Comparison of ENCODE assay signal across 8 cellular contexts in the genomic region with DNA sequence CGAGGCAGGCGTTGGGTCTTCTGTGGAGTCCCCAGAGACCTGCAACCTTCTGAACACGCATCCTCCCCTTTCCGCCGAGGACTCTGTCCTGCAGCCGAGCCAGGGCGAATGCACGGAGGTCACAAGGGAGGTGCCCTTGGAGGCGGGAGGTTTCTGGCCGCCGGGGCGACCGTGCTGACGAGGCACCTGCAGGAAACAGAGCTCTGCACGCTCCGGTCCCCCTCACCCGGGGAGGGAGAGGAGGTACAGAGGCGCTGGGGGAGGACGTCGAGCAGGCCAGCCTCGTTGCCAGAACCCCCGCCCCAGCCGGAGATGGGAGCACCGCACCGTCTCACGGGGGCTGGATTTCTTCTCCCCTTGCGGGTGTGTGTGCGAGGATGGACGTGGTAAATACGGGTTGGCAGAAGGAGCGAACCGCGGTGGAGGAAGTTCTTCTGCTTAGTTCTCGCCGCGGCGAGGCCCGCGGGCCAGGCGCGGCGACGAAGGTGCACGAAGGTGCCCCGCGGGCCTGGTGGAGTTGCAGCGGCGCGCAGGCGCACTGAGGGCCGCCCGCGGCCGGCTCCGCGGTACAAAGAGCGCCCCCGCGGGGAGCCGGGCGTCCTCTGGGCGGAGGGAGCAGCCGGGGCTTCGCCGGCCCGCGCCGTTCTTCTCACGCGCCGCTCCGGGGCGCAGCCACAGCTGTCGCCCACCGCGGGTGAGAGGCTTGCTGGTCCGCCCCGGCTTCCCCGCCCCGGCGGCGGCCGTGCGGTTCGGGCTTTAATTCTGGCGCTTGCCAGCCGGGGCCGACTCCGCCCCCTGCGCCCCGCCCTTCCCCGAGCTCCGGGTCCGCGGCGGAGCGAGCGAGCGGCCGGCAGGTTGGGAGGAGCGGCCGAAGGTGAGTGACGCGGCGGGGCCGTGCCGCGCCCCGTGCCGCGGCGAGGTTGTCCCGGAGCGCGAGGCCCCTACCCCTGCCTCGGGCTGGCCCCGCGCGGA. TPM values are rescaled to one million over a fixed set of nuclear protein-coding genes. Genes with fewer than 3 reads are reported as not detected.
DNase-seq lines count a peak whose midpoint lies in the region; TF ChIP-seq lines count a peak whose summit lies in the region.

A gene (plus strand): TSS at position 815 of the 972 bp plus-strand sequence.

- peak within 1 kb of the TSS; percentile 97 for H3K4me2 ChIP-seq in MM.1S (ENCODE audit: low read depth, low read length)
- H3K4me2 ChIP-seq in hepatocyte: peak within 1 kb of the TSS; percentile 91

- H4K20me1 ChIP-seq in MM.1S (ENCODE audit: insufficient read depth, low read length): no peaks in the 10 kb centered on the region
- no peaks in the 10 kb centered on the region for H4K20me1 ChIP-seq in hepatocyte (ENCODE audit: insufficient read depth, poor library complexity, severe bottlenecking)

- peak within 1 kb of the TSS; percentile 77 for H3K9ac ChIP-seq in MM.1S (ENCODE audit: low read length)

- H3K4me1 ChIP-seq in HAP-1 (peaks cover 19% of the 10 kb centered on the region), MM.1S (ENCODE audit: low read length) (peaks cover 24% of the 10 kb centered on the region), hepatocyte (ENCODE audit: insufficient read depth) (peaks cover 11% of the 10 kb centered on the region)

- H3K9me3 ChIP-seq in HAP-1: no peaks in the 10 kb centered on the region
- H3K9me3 ChIP-seq in MM.1S (replicated peaks; ENCODE audit: insufficient read depth, low read length): no peaks in the 10 kb centered on the region
- H3K9me3 ChIP-seq in hepatocyte (ENCODE audit: low read depth): no peaks in the 10 kb centered on the region

- TF ChIP-seq CTCF in GM06990 (IDR thresholded peaks at IDR 0.05; ENCODE audit: insufficient read depth, low read length, poor library complexity, severe bottlenecking): no peak
- TF ChIP-seq CTCF in MM.1S (IDR thresholded peaks at IDR 0.05; ENCODE audit: low read length): peak; percentile 34
- TF ChIP-seq CTCF in hepatocyte (IDR thresholded peaks at IDR 0.05; ENCODE audit: poor library complexity): peak; percentile 37

- 5% methylated on average over 59 of the region's 119 CpGs for WGBS in hepatocyte (ENCODE audit: low lambda C conversion rate, missing lambda C conversion rate)

- peak within 1 kb of the TSS; percentile 58 for H3K4me3 ChIP-seq in GM06990 (replicated peaks; ENCODE audit: low read depth, low read length)
- peak within 1 kb of the TSS; percentile 51 for H3K4me3 ChIP-seq in HAP-1
- peak within 1 kb of the TSS; percentile 76 for H3K4me3 ChIP-seq in MM.1S (ENCODE audit: low read length)
- peak within 1 kb of the TSS; percentile 66 for H3K4me3 ChIP-seq in hepatocyte

- H3K79me2 ChIP-seq in MM.1S (ENCODE audit: low read length) (peaks cover 33% of the 10 kb centered on the region), hepatocyte (peaks cover 3% of the 10 kb centered on the region)

- H3K27ac ChIP-seq in MM.1S (ENCODE audit: low read length) (peak within 1 kb of the TSS; percentile 72), hepatocyte (peak within 1 kb of the TSS; percentile 75)

- H2AFZ ChIP-seq in MM.1S (ENCODE audit: low read length): peak within 1 kb of the TSS; percentile 74
- peak within 1 kb of the TSS; percentile 92 for H2AFZ ChIP-seq in hepatocyte

- H3F3A ChIP-seq in MM.1S (ENCODE audit: insufficient read depth, low read length): peaks cover 10% of the 10 kb centered on the region

- H3K9me2 ChIP-seq in MM.1S (replicated peaks; ENCODE audit: insufficient read depth, low read length) (no peaks in the 10 kb centered on the region), hepatocyte (replicated peaks; ENCODE audit: insufficient read depth) (no peaks in the 10 kb centered on the region)

- in situ Hi-C loops in HAP-1 (cut with MboI; ENCODE audit: low sequenced_read_pairs): no loop called here

- peak; percentile 86 for DNase-seq in GM06990 (ENCODE audit: extremely low read depth, insufficient read length)
- DNase-seq in HAP-1 (ENCODE audit: low spot score in 2 of 2): peak; percentile 68 to 88
- DNase-seq in MM.1S: peak; percentile 88
- DNase-seq in T1000 (lab: John Stamatoyannopoulos, UW): peak; percentile 39
- DNase-seq in astrocyte of the hippocampus (ENCODE audit: low read depth, low spot score): peak; percentile 88
- peak; percentile 90 for DNase-seq in hepatocyte (ENCODE audit: low spot score)
- DNase-seq in retina: peak; percentile 89
- no peak for DNase-seq in SHP77 (lab: John Stamatoyannopoulos, UW)

- H3K36me3 ChIP-seq in GM06990 (ENCODE audit: control insufficient read depth, insufficient read depth, low read length) (no peaks in the 10 kb centered on the region), HAP-1 (replicated peaks) (no peaks in the 10 kb centered on the region), MM.1S (replicated peaks; ENCODE audit: insufficient read depth, low read length) (no peaks in the 10 kb centered on the region), hepatocyte (replicated peaks; ENCODE audit: insufficient read depth, low read depth) (no peaks in the 10 kb centered on the region)

- H3K27me3 ChIP-seq in GM06990 (replicated peaks; ENCODE audit: control insufficient read depth, insufficient read depth, low read length) (no peaks in the 10 kb centered on the region; the same call in 1 of the 2 replicates), HAP-1 (ENCODE audit: low read depth) (no peaks in the 10 kb centered on the region), MM.1S (replicated peaks; ENCODE audit: insufficient read depth, low read length) (no peaks in the 10 kb centered on the region), hepatocyte (peaks cover 11% of the 10 kb centered on the region)

RNA-seq across cellular contexts. Expression of the gene that starts here (rescaled TPM):
- total RNA-seq in hepatocyte: 33.6 and 40.8 TPM in 2 replicates
- 21.7 and 23.0 TPM in 2 replicates for polyA plus RNA-seq in hepatocyte

Comparison
In these comparisons a context has a peak if more than half of its experiments do, and no peak if none do; other contexts are left out.
1. DNase-seq: peak in GM06990 (single experiment), HAP-1 (2 of 2), MM.1S (single experiment), T1000 (single experiment), astrocyte of the hippocampus (single experiment), hepatocyte (single experiment) and retina (single experiment); none in SHP77 (0 of 2).
2. Peak in every context shown above with its lines, with median percentiles within 50 percentile points of each other: H3K4me3 ChIP-seq.